Comparison of ENCODE assay signal across 16 cellular contexts in genomic region chr7:7421850-7422249, GRCh38.
A peak's percentile ranks its signal among the peaks of the same experiment; 100 is the strongest.
DNase-seq lines count a peak whose midpoint lies in the region; ATAC-seq and TF ChIP-seq lines count a peak whose summit lies in the region.
"Had no signal": no experiment of that assay in that cellular context is flagged by ENCODE, and none has a peak within 500 bp of the region (broad histone marks: within the 10 kb centered on the region; RNA-seq: fewer than 3 reads in every experiment).

No MANE protein-coding gene starts in this region.

- H3K4me3 Mint-ChIP-seq in GM23338: no peak overlapping the region
- H3K4me3 Mint-ChIP-seq: CD14-positive monocyte; CD4-positive, alpha-beta memory T cell had no signal

- intact Hi-C loops in left lung (cut with DNase I): loop anchor here in 1 of 2 donors (10.0 kb wide), 1 partner anchor 123 kb away; no protein-coding TSS in a partner anchor
- intact Hi-C loops in OCI-LY7 (cut with micrococcal nuclease; ENCODE audit: unreplicated experiment): loop anchor here (5.0 to 10.0 kb wide), 2 partner anchors 320 to 793 kb away; no protein-coding TSS in a partner anchor

- no TSS peak for BruUV-seq in OCI-LY7 (replicated peaks; lab: Mats Ljungman, UMichigan)

- H3K9me3 ChIP-seq in left lung (no peaks in the 10 kb centered on the region), OCI-LY7 (ENCODE audit: low read length) (no peaks in the 10 kb centered on the region)
- H3K9me3 ChIP-seq: BLaER1 had no signal

- ATAC-seq in GM23338 (no peak), left lung (peak; percentile 82), GM19023 (IDR thresholded peaks at IDR 0.05; ENCODE audit: unreplicated experiment) (no peak)
- ATAC-seq: GM12878 had no signal

- no peak overlapping the region for H3K4me2 ChIP-seq in GM23338
- H3K4me2 ChIP-seq in OCI-LY7 (ENCODE audit: low read length): no peak overlapping the region
- H3K4me2 ChIP-seq: BLaER1 had no signal

- POLR2A ChIA-PET in GM10248 (lab: Yijun Ruan, JAX) (no interaction called here), OCI-LY7 (lab: Charles Lee) (no interaction called here)

- H3K27ac ChIP-seq in GM23338 (ENCODE audit: low read depth): no peak overlapping the region
- no peak overlapping the region for H3K27ac ChIP-seq in left lung
- H3K27ac ChIP-seq in OCI-LY7 (ENCODE audit: low read depth, low read length, poor library complexity, severe bottlenecking): no peak overlapping the region
- H3K27ac ChIP-seq: BLaER1, HL-60 had no signal

- no peaks in the 10 kb centered on the region for H3K9me3 Mint-ChIP-seq in GM23338
- H3K9me3 Mint-ChIP-seq: CD14-positive monocyte; CD4-positive, alpha-beta memory T cell had no signal

- DNase-seq in GM23338 (ENCODE audit: low spot score) (no peak), NCI-H524 treated with DMSO at 0.1 percent for 48 hours (lab: John Stamatoyannopoulos, UW) (peak; percentile 48), left lung (no peak), NCI-H2107 (lab: John Stamatoyannopoulos, UW) (no peak), GM10248 (ENCODE audit: extremely low spot score) (no peak), OCI-LY7 (ENCODE audit: low spot score) (no peak)
- DNase-seq: 8988T; CD4-positive, alpha-beta memory T cell; DMS79 treated with DMSO at 0.1 percent for 48 hours; GF-D8; HCEC 1CT had no signal

- H3F3A ChIP-seq in GM23338 (replicated peaks; ENCODE audit: low read depth): no peaks in the 10 kb centered on the region

- H3K4me1 ChIP-seq in GM23338 (ENCODE audit: insufficient read depth) (no peaks in the 10 kb centered on the region), left lung (no peaks in the 10 kb centered on the region), OCI-LY7 (ENCODE audit: insufficient read depth, low read length, poor library complexity, severe bottlenecking) (no peaks in the 10 kb centered on the region)

- peaks cover 4% of the 10 kb centered on the region; the same call in 1 of the 3 replicates for H3K4me1 Mint-ChIP-seq in GM23338

- H3K79me2 ChIP-seq in GM23338 (replicated peaks; ENCODE audit: insufficient read depth) (no peaks in the 10 kb centered on the region), OCI-LY7 (ENCODE audit: insufficient read depth, low read depth, low read length) (no peaks in the 10 kb centered on the region)

- H3K4me3 ChIP-seq in GM23338: no peak overlapping the region
- H3K4me3 ChIP-seq in left lung: no peak overlapping the region
- no peak overlapping the region for H3K4me3 ChIP-seq in OCI-LY7 (ENCODE audit: low read depth, low read length, poor library complexity, severe bottlenecking)
- H3K4me3 ChIP-seq: BLaER1, GM12878 had no signal

- peak overlapping the region; percentile 24; the same call in 1 of the 2 replicates for H2AFZ ChIP-seq in GM23338
- H2AFZ ChIP-seq in OCI-LY7 (ENCODE audit: low read length): no peak overlapping the region

- H3K9me2 ChIP-seq in GM23338 (ENCODE audit: insufficient read depth) (no peaks in the 10 kb centered on the region), OCI-LY7 (ENCODE audit: insufficient read depth, low read length) (no peaks in the 10 kb centered on the region)

- H3K36me3 Mint-ChIP-seq in GM23338 (ENCODE audit: low read depth): no peaks in the 10 kb centered on the region
- H3K36me3 Mint-ChIP-seq: CD14-positive monocyte; CD4-positive, alpha-beta memory T cell had no signal

- no peak overlapping the region for H3K27ac Mint-ChIP-seq in GM23338
- H3K27ac Mint-ChIP-seq: CD14-positive monocyte; CD4-positive, alpha-beta memory T cell had no signal

- H3K27me3 ChIP-seq in GM23338 (ENCODE audit: insufficient read depth): no peaks in the 10 kb centered on the region
- no peaks in the 10 kb centered on the region for H3K27me3 ChIP-seq in left lung
- H3K27me3 ChIP-seq: BLaER1 had no signal

- TF ChIP-seq CTCF in GM23338 (conservative IDR thresholded peaks at IDR 0.05; ENCODE audit: low read depth in 2 of 2): no peak
- TF ChIP-seq CTCF in left lung (IDR thresholded peaks at IDR 0.05): no peak
- TF ChIP-seq CTCF in GM10248 (IDR thresholded peaks at IDR 0.05; ENCODE audit: control extremely low read depth, extremely low read depth, low read depth, missing control alignments): no peak
- no peak for TF ChIP-seq CTCF in OCI-LY7 (conservative IDR thresholded peaks at IDR 0.05; ENCODE audit: low read length)

- CTCF ChIA-PET in GM10248 (lab: Yijun Ruan, JAX) (interaction anchor here (0.7 to 1.8 kb wide), 3 partner anchors 7 to 795 kb away, joined by 3 to 4 read pairs (median 3); no protein-coding TSS in a partner anchor), OCI-LY7 (lab: Charles Lee; ENCODE audit: unreplicated experiment) (no interaction called here)

- no peaks in the 10 kb centered on the region for H4K20me1 ChIP-seq in GM23338 (replicated peaks; ENCODE audit: insufficient read depth)
- no peaks in the 10 kb centered on the region for H4K20me1 ChIP-seq in OCI-LY7 (ENCODE audit: insufficient read depth, low read length)
- H4K20me1 ChIP-seq: BLaER1 had no signal

- H3K36me3 ChIP-seq in GM23338 (ENCODE audit: insufficient read depth) (no peaks in the 10 kb centered on the region), left lung (no peaks in the 10 kb centered on the region), OCI-LY7 (ENCODE audit: insufficient read depth, low read length) (no peaks in the 10 kb centered on the region)
- H3K36me3 ChIP-seq: BLaER1 had no signal

- H3K27me3 Mint-ChIP-seq in GM23338 (ENCODE audit: insufficient read depth, low read depth, poor library complexity): peaks cover 2% of the 10 kb centered on the region

TF ChIP-seq in GM23338, 12 proteins besides CTCF, POLR2A, EP300 and RAD21 (continues in another document):
- no peak for TF ChIP-seq EZH2 (IDR thresholded peaks at IDR 0.05; ENCODE audit: low read depth, unreplicated experiment)
- no peak for TF ChIP-seq ZNF462 (CRISPR knock-in tag; IDR thresholded peaks at IDR 0.05)
- TF ChIP-seq ZNF331 (CRISPR knock-in tag; IDR thresholded peaks at IDR 0.05; ENCODE audit: low read depth): no peak
- TF ChIP-seq ZNF114 (CRISPR knock-in tag; IDR thresholded peaks at IDR 0.05): no peak
- no peak for TF ChIP-seq POLR2AphosphoS5 (IDR thresholded peaks at IDR 0.05; ENCODE audit: low read depth)
- no peak for TF ChIP-seq STAT1 (IDR thresholded peaks at IDR 0.05; ENCODE audit: unreplicated experiment)
